Comparison of ENCODE assay signal across 9 cellular contexts in genomic region chr16:89357055-89357454, GRCh38.
DNase-seq lines count a peak whose midpoint lies in the region; ATAC-seq and TF ChIP-seq lines count a peak whose summit lies in the region.
"Had no signal": no experiment of that assay in that cellular context is flagged by ENCODE, and none has a peak within 500 bp of the region (broad histone marks: within the 10 kb centered on the region; RNA-seq: fewer than 3 reads in every experiment).

No MANE protein-coding gene starts in this region.

- no peaks in the 10 kb centered on the region for H3K27me3 Mint-ChIP-seq in progenitor cell of endocrine pancreas

- no peaks in the 10 kb centered on the region for H3K9me3 Mint-ChIP-seq in progenitor cell of endocrine pancreas (ENCODE audit: low read depth)

- H3K9me3 ChIP-seq in BLaER1 treated with 17β-estradiol and CSF1 and Interleukin-3, amounts not matched to agents 10 nM and 100 nM (replicated peaks in 1 of 11), result no peaks in the 10 kb centered on the region
- H3K9me3 ChIP-seq in SJCRH30 (replicated peaks), result no peaks in the 10 kb centered on the region
- no peaks in the 10 kb centered on the region for H3K9me3 ChIP-seq in body of pancreas
- no peaks in the 10 kb centered on the region for H3K9me3 ChIP-seq in testis

- H3K27ac ChIP-seq in BLaER1 treated with 17β-estradiol and CSF1 and Interleukin-3, amounts not matched to agents 10 nM and 100 nM, result peak overlapping the region in 9 of 11 experiments; percentile 32 to 66 (median 50); a peak in 16 of 22 replicates
- 0 out of 2 replicates have a peak overlapping the region, but pooled peaks have one; percentile 2 for H3K27ac ChIP-seq in SJCRH30
- peak overlapping the region; percentile 52 for H3K27ac ChIP-seq in angular gyrus (ENCODE audit: low read depth, low read length)
- peak overlapping the region in 2 of 4 donors; percentile 10 to 22 for H3K27ac ChIP-seq in body of pancreas
- H3K27ac ChIP-seq in testis, result no peak overlapping the region

- no peak overlapping the region for H3K4me3 Mint-ChIP-seq in progenitor cell of endocrine pancreas (ENCODE audit: low read depth)

- H3K36me3 ChIP-seq in BLaER1 treated with 17β-estradiol and CSF1 and Interleukin-3, amounts not matched to agents 10 nM and 100 nM, result peaks cover 6 to 34% (median 28%) of the 10 kb centered on the region in 11 experiments; a peak in 20 of 22 replicates
- H3K36me3 ChIP-seq in SJCRH30 (peaks cover 19% of the 10 kb centered on the region), body of pancreas (replicated peaks in 1 of 2; ENCODE audit: insufficient read depth in 1 of 2, low read depth in 2 of 2) (no peaks in the 10 kb centered on the region), testis (ENCODE audit: low read depth, missing control alignments) (no peaks in the 10 kb centered on the region)

- H3K27me3 ChIP-seq in BLaER1 treated with 17β-estradiol and CSF1 and Interleukin-3, amounts not matched to agents 10 nM and 100 nM, result no peaks in the 10 kb centered on the region
- H3K27me3 ChIP-seq in SJCRH30, result no peaks in the 10 kb centered on the region
- H3K27me3 ChIP-seq in body of pancreas, result no peaks in the 10 kb centered on the region
- no peaks in the 10 kb centered on the region for H3K27me3 ChIP-seq in testis

- H3K4me3 ChIP-seq in BLaER1 treated with 17β-estradiol and CSF1 and Interleukin-3, amounts not matched to agents 10 nM and 100 nM, result no peak overlapping the region
- H3K4me3 ChIP-seq in SJCRH30, result no peak overlapping the region
- H3K4me3 ChIP-seq in body of pancreas, result no peak overlapping the region
- no peak overlapping the region for H3K4me3 ChIP-seq in testis

- no peak for TF ChIP-seq POLR2A in body of pancreas (IDR thresholded peaks at IDR 0.05)
- TF ChIP-seq POLR2A in testis (IDR thresholded peaks at IDR 0.05), result no peak

- intact Hi-C loops in body of pancreas (cut with DNase I) (no loop called here), testis (cut with DNase I; ENCODE audit: low total_unique reads) (no loop called here)

- H3K9ac ChIP-seq in BLaER1 treated with 17β-estradiol and CSF1 and Interleukin-3, amounts not matched to agents 10 nM and 100 nM, result peak overlapping the region in 7 of 11 experiments; percentile 15 to 62 (median 43); a peak in 11 of 22 replicates

- TF ChIP-seq CTCF in progenitor cell of endocrine pancreas (IDR thresholded peaks at IDR 0.05; ENCODE audit: unreplicated experiment), result no peak
- no peak for TF ChIP-seq CTCF in body of pancreas (IDR thresholded peaks at IDR 0.05)
- TF ChIP-seq CTCF in testis (IDR thresholded peaks at IDR 0.05), result no peak

- peak overlapping the region; percentile 80 to 95 (median 91) for H3K4me2 ChIP-seq in BLaER1 treated with 17β-estradiol and CSF1 and Interleukin-3, amounts not matched to agents 10 nM and 100 nM

- no peak for DNase-seq in SJCRH30
- no peak for DNase-seq in progenitor cell of endocrine pancreas (ENCODE audit: low spot score, unreplicated experiment)
- no peak for DNase-seq in body of pancreas
- DNase-seq in ecto neural progenitor cell (ENCODE audit: low spot score), result no peak
- DNase-seq in testis, result no peak
- no peak for DNase-seq in SHP77 treated with DMSO at 0.1 percent for 48 hours (lab: John Stamatoyannopoulos, UW)
- DNase-seq: central memory CD4-positive, alpha-beta T cell had no signal

- peaks cover 100% of the 10 kb centered on the region in 10 experiments for H3K4me1 ChIP-seq in BLaER1 treated with 17β-estradiol and CSF1 and Interleukin-3, amounts not matched to agents 10 nM and 100 nM
- H3K4me1 ChIP-seq in SJCRH30 (peaks cover 40% of the 10 kb centered on the region), body of pancreas (peaks cover 84% of the 10 kb centered on the region), testis (peaks cover 42% of the 10 kb centered on the region)

- 55 to 71% methylated on average over 6 of the region's 6 CpGs for WGBS in body of pancreas, 2 donors
- WGBS in testis, 2 donors, result 71 to 77% methylated on average over 6 of the region's 6 CpGs

- peaks cover 35% of the 10 kb centered on the region for H3K4me1 Mint-ChIP-seq in progenitor cell of endocrine pancreas (ENCODE audit: low read depth)

- H3K27ac Mint-ChIP-seq in progenitor cell of endocrine pancreas, result peak overlapping the region; percentile 86

- no peak for ATAC-seq in body of pancreas

- peaks cover 100% of the 10 kb centered on the region in 11 experiments for H4K20me1 ChIP-seq in BLaER1 treated with 17β-estradiol and CSF1 and Interleukin-3, amounts not matched to agents 10 nM and 100 nM

- peaks cover 2% of the 10 kb centered on the region for H3K36me3 Mint-ChIP-seq in progenitor cell of endocrine pancreas (ENCODE audit: insufficient read depth)

Comparison
In these comparisons a context has a peak if more than half of its experiments do, and no peak if none do; other contexts are left out.
1. H3K27ac ChIP-seq: peak in BLaER1 treated with 17β-estradiol and CSF1 and Interleukin-3, amounts not matched to agents 10 nM and 100 nM (9 of 11), SJCRH30 (single experiment) and angular gyrus (single experiment); none in testis (0 of 2).